Comparison of ENCODE assay signal across 11 cellular contexts in the genomic region with DNA sequence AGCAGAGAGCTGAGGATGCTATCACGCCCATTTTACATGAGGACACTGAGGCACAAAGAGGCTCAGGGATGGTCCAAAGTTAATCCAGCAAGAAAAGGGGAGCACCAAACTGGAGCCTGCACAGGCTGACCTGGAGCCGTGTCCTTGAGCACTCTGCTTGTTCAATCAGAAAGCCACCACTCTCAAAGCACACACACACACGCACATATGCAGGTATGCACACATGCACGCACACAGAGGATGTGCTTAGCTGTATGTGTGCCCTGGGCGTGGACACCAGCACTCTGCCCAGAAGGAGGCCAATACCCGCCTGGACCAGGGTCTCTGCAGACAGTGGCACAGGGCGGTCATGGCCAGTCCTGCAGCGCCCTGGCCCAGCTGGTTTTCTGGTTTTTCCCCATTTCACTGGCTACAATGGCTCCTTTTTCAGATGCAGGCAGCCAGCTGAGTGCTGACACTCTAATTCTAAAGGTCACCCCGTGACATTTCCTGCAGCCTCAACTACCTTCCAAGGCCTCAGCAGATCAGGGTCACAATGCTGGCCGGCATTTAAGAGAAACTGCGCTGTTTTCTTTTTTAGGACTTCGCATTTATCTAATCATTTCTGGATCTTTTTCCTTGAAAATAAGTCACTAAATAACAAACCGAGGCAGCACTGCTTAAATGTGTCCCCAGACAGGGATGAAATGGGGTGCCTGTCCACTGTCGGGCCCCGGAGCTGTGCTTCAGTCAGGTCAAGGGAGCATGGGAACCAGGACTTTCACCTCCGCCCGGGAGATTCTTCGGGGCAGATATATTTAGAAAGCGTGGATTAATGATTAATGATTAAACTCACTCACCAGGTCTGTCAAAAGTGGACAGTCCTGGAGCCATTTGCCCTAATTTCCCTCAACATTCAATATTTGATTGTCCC.
DNase-seq lines count a peak whose midpoint lies in the region; ATAC-seq, FAIRE-seq and TF ChIP-seq lines count a peak whose summit lies in the region.
"Had no signal": no experiment of that assay in that cellular context is flagged by ENCODE, and none has a peak within 500 bp of the region (broad histone marks: within the 10 kb centered on the region; RNA-seq: fewer than 3 reads in every experiment).

No MANE protein-coding gene starts in this region.

- TF ChIP-seq CTCF in A549 (IDR thresholded peaks at IDR 0.05) (no peak), endodermal cell (conservative IDR thresholded peaks at IDR 0.05) (no peak)

- POLR2A ChIA-PET in A549 (lab: Yijun Ruan, JAX): no interaction called here

- TF ChIP-seq POLR2A in A549 (IDR thresholded peaks at IDR 0.05; ENCODE audit: low read length): no peak

- ATAC-seq in A549 (peak in 1 of 2 experiments; percentile 71; a peak in 3 of 6 replicates), esophagus mucosa (no peak), GM19035 (IDR thresholded peaks at IDR 0.05; ENCODE audit: unreplicated experiment) (no peak), HG03280 (IDR thresholded peaks at IDR 0.05; ENCODE audit: unreplicated experiment) (no peak), HG03460 (IDR thresholded peaks at IDR 0.05; ENCODE audit: unreplicated experiment) (no peak)
- no peak for ATAC-seq in natural killer cell treated with Interleukin-12 subunit alpha and Interleukin-12 subunit beta and Interleukin-15 and Interleukin-18, amount 100 ng/mL, for 72 hours

- H3K4me3 Mint-ChIP-seq in endodermal cell: peak overlapping the region; percentile 6
- H3K4me3 Mint-ChIP-seq in natural killer cell treated with Interleukin-12 subunit alpha and Interleukin-12 subunit beta and Interleukin-15 and Interleukin-18, amount 100 ng/mL, for 72 hours: peak overlapping the region; percentile 40

- peaks cover 41% of the 10 kb centered on the region for H3K4me1 Mint-ChIP-seq in endodermal cell
- H3K4me1 Mint-ChIP-seq in natural killer cell treated with Interleukin-12 subunit alpha and Interleukin-12 subunit beta and Interleukin-15 and Interleukin-18, amount 100 ng/mL, for 72 hours (ENCODE audit: low read depth in 2 of 2): peaks cover 31 to 33% of the 10 kb centered on the region in 2 donors

- H3K4me2 ChIP-seq in A549: peak overlapping the region; percentile 64

- H3K27ac Mint-ChIP-seq in endodermal cell: peak overlapping the region; percentile 77
- H3K27ac Mint-ChIP-seq in natural killer cell treated with Interleukin-12 subunit alpha and Interleukin-12 subunit beta and Interleukin-15 and Interleukin-18, amount 100 ng/mL, for 72 hours: peak overlapping the region in 1 of 2 donors; percentile 24

- no peaks in the 10 kb centered on the region for H3K9me3 Mint-ChIP-seq in endodermal cell
- no peaks in the 10 kb centered on the region for H3K9me3 Mint-ChIP-seq in natural killer cell treated with Interleukin-12 subunit alpha and Interleukin-12 subunit beta and Interleukin-15 and Interleukin-18, amount 100 ng/mL, for 72 hours

- H3K9ac ChIP-seq in endodermal cell (ENCODE audit: extremely low read depth, low read length, poor library complexity, severe bottlenecking): no peak overlapping the region

- no peak for TF ChIP-seq RAD21 in A549 (conservative IDR thresholded peaks at IDR 0.05 in 1 of 2, IDR thresholded peaks at IDR 0.05 in 1 of 2)

- DNase-seq in A549 (ENCODE audit: low read depth in 1 of 2, low spot score in 1 of 2) (no peak), HuH-7.5 (ENCODE audit: low spot score) (peak; percentile 75), endodermal cell (peak; percentile 38)
- no peak for DNase-seq in natural killer cell treated with Interleukin-12 subunit alpha and Interleukin-12 subunit beta and Interleukin-15 and Interleukin-18, amount 100 ng/mL, for 72 hours (ENCODE audit: low spot score)
- DNase-seq: activated CD4-positive, alpha-beta T cell treated with anti-CD3 and anti-CD28 coated beads, Interleukin-2, amount 50 U/mL, for 4 hours; cortex of kidney; Karpas-422 had no signal

- H3K36me3 Mint-ChIP-seq in endodermal cell (ENCODE audit: low read depth): no peaks in the 10 kb centered on the region
- H3K36me3 Mint-ChIP-seq in natural killer cell treated with Interleukin-12 subunit alpha and Interleukin-12 subunit beta and Interleukin-15 and Interleukin-18, amount 100 ng/mL, for 72 hours: no peaks in the 10 kb centered on the region

- H3K9me3 ChIP-seq in A549 (no peaks in the 10 kb centered on the region), endodermal cell (ENCODE audit: control insufficient read depth, low read length) (no peaks in the 10 kb centered on the region)

- no peak for FAIRE-seq in A549 (lab: Jason Lieb, UNC)

- H3K27ac ChIP-seq in A549: peak overlapping the region; percentile 30 to 70; a peak in 4 of 6 replicates
- no peak overlapping the region for H3K27ac ChIP-seq in endodermal cell (ENCODE audit: low read depth, low read length)

- no peak for TF ChIP-seq EP300 in A549 (IDR thresholded peaks at IDR 0.05)

- CTCF ChIA-PET in A549 (lab: Yijun Ruan, JAX): interaction anchor here (0.7 to 1.6 kb wide), 5 partner anchors 9 to 152 kb away, joined by 3 to 5 read pairs (median 4); no protein-coding TSS in a partner anchor

- H3K27me3 ChIP-seq in endodermal cell (ENCODE audit: control insufficient read depth, insufficient read depth, low read length, poor library complexity, severe bottlenecking): no peaks in the 10 kb centered on the region

- H3K4me1 ChIP-seq in A549: peaks cover 28% of the 10 kb centered on the region
- H3K4me1 ChIP-seq in endodermal cell (ENCODE audit: control insufficient read depth, insufficient read depth, low read length): peaks cover 17% of the 10 kb centered on the region

- H3K36me3 ChIP-seq in endodermal cell (ENCODE audit: control insufficient read depth, insufficient read depth, low read length): no peaks in the 10 kb centered on the region

- 60% methylated on average over 16 of the region's 19 CpGs for WGBS in A549 (ENCODE audit: missing lambda C conversion rate)
- WGBS in endodermal cell (ENCODE audit: insufficient coverage in 1 of 2, insufficient read length in 1 of 2), 2 experiments: 87 to 88% methylated on average over 17 to 19 of the region's 19 CpGs

- H3K27me3 Mint-ChIP-seq in endodermal cell (ENCODE audit: insufficient read depth): no peaks in the 10 kb centered on the region
- H3K27me3 Mint-ChIP-seq in natural killer cell treated with Interleukin-12 subunit alpha and Interleukin-12 subunit beta and Interleukin-15 and Interleukin-18, amount 100 ng/mL, for 72 hours: no peaks in the 10 kb centered on the region

- no peak overlapping the region for H3K4me3 ChIP-seq in A549
- peak overlapping the region; percentile 70 for H3K4me3 ChIP-seq in endodermal cell (ENCODE audit: low read length)

TF ChIP-seq in A549, 52 proteins besides CTCF, POLR2A, EP300 and RAD21:
- TF ChIP-seq TFCP2L1 (CRISPR knock-in tag; IDR thresholded peaks at IDR 0.05) (no peak), SREBF2 (IDR thresholded peaks at IDR 0.05) (no peak), PHF8 (IDR thresholded peaks at IDR 0.05; ENCODE audit: borderline replicate concordance, low read depth) (no peak), HOXA7 (CRISPR knock-in tag; IDR thresholded peaks at IDR 0.05) (no peak), NPAS2 (CRISPR knock-in tag; IDR thresholded peaks at IDR 0.05; ENCODE audit: borderline replicate concordance) (no peak), CHD4 (IDR thresholded peaks at IDR 0.05; ENCODE audit: borderline replicate concordance) (no peak), EHF (CRISPR knock-in tag; IDR thresholded peaks at IDR 0.05) (no peak)
TF ChIP-seq in A549: peak in this region for 0.

Comparison
In these comparisons a context has a peak if more than half of its experiments do, and no peak if none do; other contexts are left out.
1. DNase-seq: peak in HuH-7.5 (single experiment) and endodermal cell (single experiment); none in A549 (0 of 2) and natural killer cell treated with Interleukin-12 subunit alpha and Interleukin-12 subunit beta and Interleukin-15 and Interleukin-18, amount 100 ng/mL, for 72 hours (single experiment).